8 cellular contexts compared by ENCODE assay signal in genomic region chr11:86244522-86245368, GRCh38. TPM values are rescaled to one million over a fixed set of nuclear protein-coding genes. Genes with fewer than 3 reads are reported as not detected.
DNase-seq lines count a peak whose midpoint lies in the region; ATAC-seq and TF ChIP-seq lines count a peak whose summit lies in the region.

Gene EED, plus strand, starts transcription at chr11:86244753. Its CDS starts 477 bp downstream, at chr11:86245230.

- H3K36me3 ChIP-seq in PC-3 (ENCODE audit: low read depth, low read length) (no peaks in the 10 kb centered on the region), muscle layer of colon (ENCODE audit: insufficient read depth, low read length) (no peaks in the 10 kb centered on the region)

- POLR2A ChIA-PET in PC-3 (lab: Charles Lee; ENCODE audit: unreplicated experiment): interaction anchor here (0.7 kb wide), 2 partner anchors 175 to 597 kb away, joined by 4 to 7 read pairs; partner anchors contain the start of gene TMEM126A

- peak within 1 kb of the TSS; percentile 94 for H3K4me3 ChIP-seq in Jurkat, Clone E6-1 (ENCODE audit: low read length)
- H3K4me3 ChIP-seq in PC-3 (ENCODE audit: low read length) (peak within 1 kb of the TSS; percentile 85), muscle layer of colon (ENCODE audit: low read depth in 1 of 2, low read length in 2 of 2) (peak within 1 kb of the TSS; percentile 86 to 93)

- H3K4me2 ChIP-seq in PC-3 (ENCODE audit: low read length): peak within 1 kb of the TSS; percentile 89

- CTCF ChIA-PET in PC-3 (lab: Charles Lee): no interaction called here

- peaks cover 47% of the 10 kb centered on the region for H3K79me2 ChIP-seq in PC-3 (ENCODE audit: low read length)

- peak; percentile 58 for ATAC-seq in GM21717 (IDR thresholded peaks at IDR 0.05; ENCODE audit: unreplicated experiment)
- ATAC-seq in PC-3: peak; percentile 79
- peak; percentile 98 for ATAC-seq in esophagus mucosa

- peak within 1 kb of the TSS; percentile 95 for H3K27ac ChIP-seq in PC-3 (ENCODE audit: low read length)
- peak within 1 kb of the TSS; percentile 99 for H3K27ac ChIP-seq in muscle layer of colon (ENCODE audit: low read depth, low read length)

- H3F3A ChIP-seq in PC-3 (ENCODE audit: low read length, unreplicated experiment): no peaks in the 10 kb centered on the region

- DNase-seq in DMS153 treated with DMSO at 0.1 percent for 48 hours (lab: John Stamatoyannopoulos, UW; ENCODE audit: unreplicated experiment) (peak; percentile 97), PC-3 (peak; percentile 88)
- DNase-seq in Jurkat, Clone E6-1 (ENCODE audit: low read depth, low spot score): peak; percentile 89
- peak; percentile 92 for DNase-seq in activated T-cell treated with anti-CD3 and anti-CD28 coated beads, Interleukin-2, amount 50 U/mL, for 1 hour
- peak; percentile 86 for DNase-seq in stimulated activated CD8-positive, alpha-beta memory T cell treated with anti-CD3 and anti-CD28 coated beads, Interleukin-7, amount 100 ng/mL, for 24 hours (ENCODE audit: low read depth)

- BruUV-seq in PC-3 (replicated peaks; lab: Mats Ljungman, UMichigan): no TSS peak

- H3K9ac ChIP-seq in PC-3 (ENCODE audit: low read length): peak within 1 kb of the TSS; percentile 98
- peak within 1 kb of the TSS; percentile 87 for H3K9ac ChIP-seq in muscle layer of colon (ENCODE audit: low read length)

- peak within 1 kb of the TSS; percentile 85 for H2AFZ ChIP-seq in PC-3 (ENCODE audit: low read length)

- TF ChIP-seq CTCF in PC-3 (conservative IDR thresholded peaks at IDR 0.05; ENCODE audit: low read depth, low read length): no peak

- H3K4me1 ChIP-seq in PC-3 (ENCODE audit: insufficient read depth, low read length) (peaks cover 25% of the 10 kb centered on the region), muscle layer of colon (ENCODE audit: insufficient read depth, low read length) (peaks cover 27% of the 10 kb centered on the region)

- H3K9me2 ChIP-seq in PC-3 (replicated peaks; ENCODE audit: low read length): no peaks in the 10 kb centered on the region

- H3K9me3 ChIP-seq in PC-3 (ENCODE audit: low read length) (no peaks in the 10 kb centered on the region), muscle layer of colon (ENCODE audit: low read length) (no peaks in the 10 kb centered on the region)

- H3K27me3 ChIP-seq in PC-3 (ENCODE audit: low read length) (no peaks in the 10 kb centered on the region), muscle layer of colon (ENCODE audit: control insufficient read depth in 1 of 2, insufficient read depth in 2 of 2, low read length in 2 of 2) (no peaks in the 10 kb centered on the region)

- intact Hi-C loops in PC-3 (cut with micrococcal nuclease): loop anchor here (1.0 to 10.0 kb wide), 3 partner anchors 47 to 580 kb away; partner anchors contain the start of genes CREBZF and PICALM

- H4K20me1 ChIP-seq in PC-3 (ENCODE audit: low read length): peaks cover 28% of the 10 kb centered on the region

RNA-seq across cellular contexts. Expression of gene EED, which starts in this region (rescaled TPM):
- 34.5 TPM for polyA plus RNA-seq in Jurkat, Clone E6-1 (2012; ENCODE audit: insufficient read depth, insufficient read length)
- total RNA-seq in PC-3 (2014; rRNA removed): 17.6 and 19.4 TPM in 2 replicates
- 10.6 TPM for total RNA-seq in esophagus mucosa

Comparison
In these comparisons a context has a peak if more than half of its experiments do, and no peak if none do; other contexts are left out.
1. Peak in every context shown above with its lines: DNase-seq, ATAC-seq, H3K4me3 ChIP-seq and H3K27ac ChIP-seq.